8 cellular contexts compared by ENCODE assay signal in genomic region chr4:103091601-103092223, GRCh38. TPM values are rescaled to one million over a fixed set of nuclear protein-coding genes. Genes with fewer than 3 reads are reported as not detected.
DNase-seq lines count a peak whose midpoint lies in the region; ATAC-seq and TF ChIP-seq lines count a peak whose summit lies in the region.

No MANE protein-coding gene starts in this region.

- TF ChIP-seq CTCF in WI38 (IDR thresholded peaks at IDR 0.05; ENCODE audit: low read depth, low read length) = peak; percentile 39; the same call in 1 of the 2 replicates

- TF ChIP-seq POLR2A in erythroblast (IDR thresholded peaks at IDR 0.05; ENCODE audit: low read length) = no peak

- peak; percentile 57 for ATAC-seq in GM18873 (IDR thresholded peaks at IDR 0.05; ENCODE audit: low FRiP score, unreplicated experiment)
- peak; percentile 56 for ATAC-seq in HG03097 (IDR thresholded peaks at IDR 0.05; ENCODE audit: low FRiP score, unreplicated experiment)

- no peak overlapping the region for H3K4me3 ChIP-seq in WI38 (ENCODE audit: low read depth, low read length)

- peak; percentile 40 for DNase-seq in COR-L47 (lab: John Stamatoyannopoulos, UW)
- peak; percentile 38 for DNase-seq in NCI-H2107 treated with DMSO at 0.1 percent for 48 hours (lab: John Stamatoyannopoulos, UW; ENCODE audit: unreplicated experiment)
- DNase-seq in erythroblast (lab: John Stamatoyannopoulos, UW) = peak; percentile 77 to 84
- peak; percentile 51 for DNase-seq in non-pigmented ciliary epithelial cell (ENCODE audit: low read depth)
- DNase-seq in ureter (ENCODE audit: low spot score) = no peak

RNA-seq across cellular contexts. Expression of gene BDH2, which starts 7.9 kb away (rescaled TPM):
- total RNA-seq in ureter = 41.4 TPM

RNA-seq across cellular contexts. Expression of gene SLC9B2, which starts 15.2 kb away (rescaled TPM):
- total RNA-seq in ureter = 13.0 TPM
